In genomic region chr11:21687645-21688044, GRCh38 we compare ENCODE assay signal across 8 cellular contexts.
"Had no signal": no experiment of that assay in that cellular context is flagged by ENCODE, and none has a peak within 500 bp of the region (broad histone marks: within the 10 kb centered on the region; RNA-seq: fewer than 3 reads in every experiment).

No MANE protein-coding gene starts in this region.

- H3K27ac ChIP-seq: GM23248, HL-60 had no signal

- H3K9me3 ChIP-seq: HAP-1 had no signal

- H3K9ac ChIP-seq: GM23248 had no signal

- H2AFZ ChIP-seq: GM23248 had no signal

- H3K36me3 ChIP-seq: HAP-1 had no signal

- H3K4me1 ChIP-seq: HAP-1 had no signal

- DNase-seq: GM23248, GOT3, H7, HFFc6, KG1 had no signal

- H3K4me3 ChIP-seq: GM23248, HAP-1 had no signal

- ATAC-seq: HCT116 had no signal
